ENCODE assay signal across 8 cellular contexts in the genomic region with DNA sequence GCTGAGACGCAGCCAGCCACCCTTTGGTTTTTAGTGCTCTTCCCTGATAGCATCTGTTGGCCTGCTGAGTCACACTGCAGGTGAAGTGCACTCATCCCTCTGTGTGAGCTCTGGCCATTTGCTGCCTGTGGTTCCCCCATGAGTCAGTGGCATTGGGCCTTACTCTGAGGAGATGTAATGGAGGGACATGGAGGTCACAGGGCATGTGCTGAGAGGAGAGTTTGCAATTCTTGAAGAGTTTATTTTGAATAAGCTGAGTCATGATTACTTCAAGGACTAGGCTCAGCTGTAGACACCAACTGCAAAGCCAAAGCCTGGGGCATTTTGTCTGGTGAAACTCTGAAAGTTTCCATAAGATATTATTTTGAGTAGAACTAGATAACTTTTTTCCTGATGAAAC.
A peak's percentile ranks its signal among the peaks of the same experiment; 100 is the strongest.
DNase-seq lines count a peak whose midpoint lies in the region; ATAC-seq and TF ChIP-seq lines count a peak whose summit lies in the region.
"Not testable (repeated sequence)": the region's sequence is repeated elsewhere in the genome, so short reads cannot be mapped to it uniquely, and the experiment has no call there.

No MANE protein-coding gene starts in this region.

- not testable (repeated sequence) for H3K9me3 Mint-ChIP-seq in activated naive CD8-positive, alpha-beta T cell treated with anti-CD3 and anti-CD28 coated beads, Interleukin-2, amount 50 U/mL, for 24 hours; endodermal cell; osteocyte (ENCODE audit: unreplicated experiment)

- not testable (repeated sequence) for H3K27me3 ChIP-seq in ACC112 (ENCODE audit: insufficient read depth, low read length); endodermal cell (ENCODE audit: control insufficient read depth, insufficient read depth, low read length, poor library complexity, severe bottlenecking); hepatocyte

- not testable (repeated sequence) for TF ChIP-seq CTCF in endodermal cell (conservative IDR thresholded peaks at IDR 0.05); hepatocyte (IDR thresholded peaks at IDR 0.05; ENCODE audit: poor library complexity); osteocyte (IDR thresholded peaks at IDR 0.05)

- WGBS in endodermal cell (ENCODE audit: insufficient coverage in 1 of 2, insufficient read length in 1 of 2), 2 experiments: no CpG with 5 or more reads among the region's 1 CpG
- no CpG with 5 or more reads among the region's 1 CpG for WGBS in hepatocyte (ENCODE audit: low lambda C conversion rate, missing lambda C conversion rate)

- not testable (repeated sequence) for H3K4me1 ChIP-seq in ACC112 (ENCODE audit: control insufficient read depth, insufficient read depth, low read length, unreplicated experiment); endodermal cell (ENCODE audit: control insufficient read depth, insufficient read depth, low read length); hepatocyte (ENCODE audit: insufficient read depth)

- not testable (repeated sequence) for H3K27ac Mint-ChIP-seq in activated naive CD8-positive, alpha-beta T cell treated with anti-CD3 and anti-CD28 coated beads, Interleukin-2, amount 50 U/mL, for 24 hours; endodermal cell; osteocyte (ENCODE audit: unreplicated experiment)

- not testable (repeated sequence) for H3K79me2 ChIP-seq in ACC112 (ENCODE audit: control insufficient read depth, insufficient read depth, low read length, unreplicated experiment); hepatocyte

- not testable (repeated sequence) for H3K36me3 ChIP-seq in ACC112 (ENCODE audit: insufficient read depth, low read length); endodermal cell (ENCODE audit: control insufficient read depth, insufficient read depth, low read length); hepatocyte (replicated peaks; ENCODE audit: insufficient read depth, low read depth)

- not testable (repeated sequence) for H3K9ac ChIP-seq in endodermal cell (ENCODE audit: extremely low read depth, low read length, poor library complexity, severe bottlenecking)

- DNase-seq in GM04504 (ENCODE audit: low read depth) (peak; percentile 64), RPMI8226 (peak; percentile 11), endodermal cell (peak; percentile 24), hepatocyte (ENCODE audit: low spot score) (peak; percentile 26), osteocyte (ENCODE audit: extremely low spot score, unreplicated experiment) (peak; percentile 86)
- peak; percentile 0 for DNase-seq in Jurkat, Clone E6-1 (ENCODE audit: low read depth, low spot score)
- peak; percentile 21 for DNase-seq in activated naive CD8-positive, alpha-beta T cell treated with anti-CD3 and anti-CD28 coated beads, Interleukin-2, amount 50 U/mL, for 24 hours

- H2AFZ ChIP-seq in ACC112 (ENCODE audit: low read length, unreplicated experiment); hepatocyte: not testable (repeated sequence)

- not testable (repeated sequence) for H3K4me2 ChIP-seq in hepatocyte

- peak; percentile 53 for ATAC-seq in activated naive CD8-positive, alpha-beta T cell treated with anti-CD3 and anti-CD28 coated beads, Interleukin-2, amount 50 U/mL, for 24 hours

- not testable (repeated sequence) for H3K36me3 Mint-ChIP-seq in activated naive CD8-positive, alpha-beta T cell treated with anti-CD3 and anti-CD28 coated beads, Interleukin-2, amount 50 U/mL, for 24 hours (ENCODE audit: low read depth); endodermal cell (ENCODE audit: low read depth); osteocyte (ENCODE audit: unreplicated experiment)

- not testable (repeated sequence) for H3K9me2 ChIP-seq in hepatocyte (replicated peaks; ENCODE audit: insufficient read depth)

- peak overlapping the region; percentile 42 for H3K27ac ChIP-seq in ACC112 (ENCODE audit: low read depth, low read length)
- not testable (repeated sequence) for H3K27ac ChIP-seq in endodermal cell (ENCODE audit: low read depth, low read length); hepatocyte

- not testable (repeated sequence) for H3K4me3 ChIP-seq in ACC112 (ENCODE audit: low read depth, low read length); Jurkat, Clone E6-1 (ENCODE audit: low read length); endodermal cell (ENCODE audit: low read length); hepatocyte

- not testable (repeated sequence) for H3K27me3 Mint-ChIP-seq in activated naive CD8-positive, alpha-beta T cell treated with anti-CD3 and anti-CD28 coated beads, Interleukin-2, amount 50 U/mL, for 24 hours; endodermal cell (ENCODE audit: insufficient read depth); osteocyte (ENCODE audit: unreplicated experiment)

- H3K4me1 Mint-ChIP-seq in activated naive CD8-positive, alpha-beta T cell treated with anti-CD3 and anti-CD28 coated beads, Interleukin-2, amount 50 U/mL, for 24 hours: peaks cover 25% of the 10 kb centered on the region
- not testable (repeated sequence) for H3K4me1 Mint-ChIP-seq in endodermal cell; osteocyte (ENCODE audit: unreplicated experiment)

- not testable (repeated sequence) for H4K20me1 ChIP-seq in hepatocyte (ENCODE audit: insufficient read depth, poor library complexity, severe bottlenecking)

- not testable (repeated sequence) for H3K4me3 Mint-ChIP-seq in activated naive CD8-positive, alpha-beta T cell treated with anti-CD3 and anti-CD28 coated beads, Interleukin-2, amount 50 U/mL, for 24 hours; endodermal cell; osteocyte (ENCODE audit: unreplicated experiment)

- H3K9me3 ChIP-seq in endodermal cell (ENCODE audit: control insufficient read depth, low read length); hepatocyte (ENCODE audit: low read depth): not testable (repeated sequence)

Comparison
In these comparisons a context has a peak if more than half of its experiments do, and no peak if none do; other contexts are left out.
1. DNase-seq: peak in every context shown above with its lines; median percentile 86 in osteocyte; 64 in GM04504; 26 in hepatocyte; 24 in endodermal cell; 21 in activated naive CD8-positive, alpha-beta T cell treated with anti-CD3 and anti-CD28 coated beads, Interleukin-2, amount 50 U/mL, for 24 hours; 11 in RPMI8226; 0 in Jurkat, Clone E6-1.